ENCODE assay signal across 10 cellular contexts in the genomic region with DNA sequence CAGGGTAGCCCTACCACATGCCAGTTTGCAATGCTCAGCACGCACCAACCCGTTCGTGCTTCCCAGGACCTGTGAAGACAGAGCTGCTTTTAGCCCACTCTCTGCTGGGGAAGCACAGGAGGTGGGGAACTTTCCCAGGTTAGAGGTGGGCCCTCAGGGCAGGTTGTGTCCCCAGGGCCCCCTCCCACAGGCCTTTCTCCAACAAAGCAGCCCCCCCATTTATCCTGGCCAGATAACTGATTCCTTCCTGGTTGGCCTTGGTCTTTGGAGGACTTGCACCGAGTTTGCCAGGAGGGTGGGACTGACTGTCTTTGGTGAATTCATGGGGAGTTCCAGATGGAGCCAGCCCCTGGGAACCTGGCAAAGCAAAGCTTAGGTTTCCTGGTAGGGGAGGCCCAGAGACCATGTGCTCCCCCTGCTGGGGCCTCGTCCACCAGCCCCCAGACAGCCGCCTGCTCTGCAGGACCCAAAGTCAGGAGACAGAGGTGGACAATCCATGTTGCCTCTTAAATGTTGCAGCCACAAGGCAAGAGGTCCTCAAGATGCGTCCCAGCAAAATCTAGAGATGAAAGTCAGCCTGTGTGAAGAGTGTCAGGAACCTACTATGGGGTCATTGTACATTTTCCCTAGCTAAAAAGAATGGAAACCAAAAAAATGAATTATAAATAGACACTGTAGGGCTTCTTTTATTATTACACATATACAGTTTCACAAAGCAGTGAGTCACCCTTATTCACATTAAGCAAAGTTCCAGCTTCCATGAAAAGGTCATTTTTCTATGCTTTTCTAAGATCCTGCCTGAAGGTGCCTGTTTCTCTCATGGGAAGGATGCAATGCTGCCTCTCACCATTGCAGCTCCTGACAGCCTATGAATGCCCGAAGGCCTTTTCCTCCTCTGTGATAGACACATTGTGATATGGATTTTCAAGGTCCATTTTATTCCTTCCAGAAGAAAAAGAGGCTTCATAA.
DNase-seq lines count a peak whose midpoint lies in the region; ATAC-seq and TF ChIP-seq lines count a peak whose summit lies in the region.
"Had no signal": no experiment of that assay in that cellular context is flagged by ENCODE, and none has a peak within 500 bp of the region (broad histone marks: within the 10 kb centered on the region; RNA-seq: fewer than 3 reads in every experiment).

No MANE protein-coding gene starts in this region.

- no peaks in the 10 kb centered on the region for H3K79me1 ChIP-seq in neuronal stem cell (ENCODE audit: low read depth, low read length)

- H2AK5ac ChIP-seq in neuronal stem cell (ENCODE audit: low read depth, low read length) = no peak overlapping the region

- H3K4me2 ChIP-seq in mammary epithelial cell (ENCODE audit: insufficient read depth, low read depth, low read length) = no peak overlapping the region
- H3K4me2 ChIP-seq in neuronal stem cell (ENCODE audit: insufficient read depth, low read length, poor library complexity, severe bottlenecking) = no peak overlapping the region

- no peak for TF ChIP-seq EP300 in gastroesophageal sphincter (IDR thresholded peaks at IDR 0.05)

- dilution Hi-C loops in mammary epithelial cell (cut with HindIII; ENCODE audit: low sequenced_read_pairs) = no loop called here

- H3K27ac ChIP-seq in mammary epithelial cell (ENCODE audit: insufficient read depth, low read depth, low read length) (no peak overlapping the region), neuronal stem cell (replicated peaks; ENCODE audit: low read length) (no peak overlapping the region), gastroesophageal sphincter (peak overlapping the region in 1 of 4 donors; percentile 7)
- H3K27ac ChIP-seq: HL-60 had no signal

- H2BK120ac ChIP-seq in neuronal stem cell (ENCODE audit: low read depth, low read length) = no peak overlapping the region

- H3K9ac ChIP-seq in mammary epithelial cell (ENCODE audit: insufficient read depth, low read length) = no peak overlapping the region
- no peak overlapping the region for H3K9ac ChIP-seq in neuronal stem cell (ENCODE audit: low read depth, low read length, poor library complexity)

- peak overlapping the region; percentile 68 for H2BK12ac ChIP-seq in neuronal stem cell (ENCODE audit: low read length)

- no peaks in the 10 kb centered on the region for H3K9me3 ChIP-seq in MG63
- H3K9me3 ChIP-seq in mammary epithelial cell (replicated peaks; ENCODE audit: insufficient read depth, low read length) = no peaks in the 10 kb centered on the region
- no peaks in the 10 kb centered on the region for H3K9me3 ChIP-seq in neuronal stem cell (replicated peaks in 1 of 2; ENCODE audit: control insufficient read depth in 2 of 2, insufficient read depth in 1 of 2, low read depth in 1 of 2, low read length in 2 of 2)
- no peaks in the 10 kb centered on the region for H3K9me3 ChIP-seq in gastroesophageal sphincter

- DNase-seq in GM12864 (ENCODE audit: low read depth) = no peak
- peak; percentile 53 for DNase-seq in MG63
- peak; percentile 14 for DNase-seq in mammary epithelial cell
- DNase-seq in neuronal stem cell (ENCODE audit: low spot score) = no peak
- no peak for DNase-seq in amygdala (lab: John Stamatoyannopoulos, UW)
- DNase-seq in dedifferentiated amniotic fluid mesenchymal stem cell (ENCODE audit: extremely low spot score) = no peak
- DNase-seq: left cardiac atrium; stimulated activated CD4-positive, alpha-beta T cell treated with anti-CD3 and anti-CD28 coated beads, Interleukin-1b, Interleukin-23, amount 100 ng/mL, for 48 hours had no signal

- H3K27me3 ChIP-seq in MG63 = no peaks in the 10 kb centered on the region
- H3K27me3 ChIP-seq in mammary epithelial cell (ENCODE audit: insufficient read depth, low read length) = peaks cover 9% of the 10 kb centered on the region
- H3K27me3 ChIP-seq in neuronal stem cell (ENCODE audit: control insufficient read depth in 3 of 3, insufficient read depth in 3 of 3, low read depth in 1 of 3, low read length in 3 of 3) = no peaks in the 10 kb centered on the region
- H3K27me3 ChIP-seq in gastroesophageal sphincter = no peaks in the 10 kb centered on the region

- H3K79me2 ChIP-seq in mammary epithelial cell (ENCODE audit: insufficient read depth, low read length) = no peaks in the 10 kb centered on the region

- H3K23ac ChIP-seq in neuronal stem cell (ENCODE audit: low read depth, low read length, poor library complexity) = no peak overlapping the region

- no peak overlapping the region for H4K8ac ChIP-seq in neuronal stem cell (ENCODE audit: low read depth, low read length)

- H3K18ac ChIP-seq in neuronal stem cell (ENCODE audit: low read length) = peak overlapping the region; percentile 63

- ATAC-seq in gastroesophageal sphincter = no peak
- ATAC-seq: left cardiac atrium had no signal

- H3K4ac ChIP-seq in neuronal stem cell (ENCODE audit: low read length) = no peak overlapping the region

- H2BK15ac ChIP-seq in neuronal stem cell (ENCODE audit: low read length) = no peak overlapping the region

- intact Hi-C loops in mammary epithelial cell (cut with micrococcal nuclease) = no loop called here

- H3K14ac ChIP-seq in neuronal stem cell (ENCODE audit: low read length) = no peak overlapping the region

- no peak overlapping the region for H4K91ac ChIP-seq in neuronal stem cell (ENCODE audit: low read depth, low read length, poor library complexity)

- BruUV-seq in mammary epithelial cell (replicated peaks; lab: Mats Ljungman, UMichigan) = no TSS peak

- H3K36me3 ChIP-seq in MG63 (no peaks in the 10 kb centered on the region), mammary epithelial cell (ENCODE audit: insufficient read depth, low read length) (no peaks in the 10 kb centered on the region), neuronal stem cell (replicated peaks in 1 of 2; ENCODE audit: control insufficient read depth in 2 of 2, insufficient read depth in 2 of 2, low read length in 2 of 2) (no peaks in the 10 kb centered on the region), gastroesophageal sphincter (no peaks in the 10 kb centered on the region)

- H2BK5ac ChIP-seq in neuronal stem cell (ENCODE audit: low read length) = no peak overlapping the region

- TF ChIP-seq CTCF in GM12864 (IDR thresholded peaks at IDR 0.05; ENCODE audit: low read depth, low read length, missing control alignments) (peak; percentile 39), mammary epithelial cell (conservative IDR thresholded peaks at IDR 0.05 in 1 of 2, IDR thresholded peaks at IDR 0.05 in 1 of 2; ENCODE audit: extremely low read depth in 1 of 2, insufficient read depth in 1 of 2, low read depth in 1 of 2, low read length in 2 of 2) (no peak), gastroesophageal sphincter (IDR thresholded peaks at IDR 0.05) (peak in 1 of 4 experiments; percentile 34)

- H2AFZ ChIP-seq in mammary epithelial cell (ENCODE audit: low read depth, low read length) = no peak overlapping the region
- no peak overlapping the region for H2AFZ ChIP-seq in neuronal stem cell (ENCODE audit: low read length)

- H3K4me1 ChIP-seq in mammary epithelial cell (ENCODE audit: insufficient read depth, low read length) (no peaks in the 10 kb centered on the region), neuronal stem cell (ENCODE audit: control insufficient read depth in 2 of 2, insufficient read depth in 1 of 2, low read depth in 1 of 2, low read length in 2 of 2) (no peaks in the 10 kb centered on the region), gastroesophageal sphincter (peaks cover 0 to 45% (median 0%) of the 10 kb centered on the region in 3 donors)

- peaks cover 3% of the 10 kb centered on the region for H4K20me1 ChIP-seq in mammary epithelial cell (ENCODE audit: insufficient read depth, low read length)

- CTCF ChIA-PET in mammary epithelial cell (lab: Charles Lee; ENCODE audit: low non-redundant PET) = no interaction called here

- no peak overlapping the region for H3K4me3 ChIP-seq in GM12864 (ENCODE audit: low read depth, low read length)
- H3K4me3 ChIP-seq in MG63 = no peak overlapping the region
- H3K4me3 ChIP-seq in mammary epithelial cell (replicated peaks in 1 of 3; ENCODE audit: insufficient read depth in 1 of 3, low read depth in 2 of 3, low read length in 3 of 3) = no peak overlapping the region
- H3K4me3 ChIP-seq in neuronal stem cell (ENCODE audit: low read length in 2 of 2) = no peak overlapping the region
- H3K4me3 ChIP-seq in gastroesophageal sphincter = no peak overlapping the region

- no peak for TF ChIP-seq POLR2A in gastroesophageal sphincter (IDR thresholded peaks at IDR 0.05)

- 25% methylated on average over 8 of the region's 8 CpGs for WGBS in mammary epithelial cell (ENCODE audit: low coverage, missing lambda C conversion rate)
- WGBS in neuronal stem cell (ENCODE audit: extremely low coverage in 2 of 2, insufficient read length in 2 of 2, insufficient replicate concordance in 1 of 2), 2 donors = no CpG with 5 or more reads among the region's 8 CpGs
- WGBS in gastroesophageal sphincter (ENCODE audit: low coverage in 1 of 2), 2 donors = 59 to 64% methylated on average over 4 to 5 of the region's 8 CpGs

- in situ Hi-C loops in mammary epithelial cell (cut with MboI; ENCODE audit: low sequenced_read_pairs in 2 of 2) = no loop called here

Comparison
In these comparisons a context has a peak if more than half of its experiments do, and no peak if none do; other contexts are left out.
1. DNase-seq: peak in MG63 (single experiment) and mammary epithelial cell (single experiment); none in GM12864 (single experiment), neuronal stem cell (single experiment), amygdala (0 of 56) and dedifferentiated amniotic fluid mesenchymal stem cell (single experiment).